26 cellular contexts compared by ENCODE assay signal in the genomic region with DNA sequence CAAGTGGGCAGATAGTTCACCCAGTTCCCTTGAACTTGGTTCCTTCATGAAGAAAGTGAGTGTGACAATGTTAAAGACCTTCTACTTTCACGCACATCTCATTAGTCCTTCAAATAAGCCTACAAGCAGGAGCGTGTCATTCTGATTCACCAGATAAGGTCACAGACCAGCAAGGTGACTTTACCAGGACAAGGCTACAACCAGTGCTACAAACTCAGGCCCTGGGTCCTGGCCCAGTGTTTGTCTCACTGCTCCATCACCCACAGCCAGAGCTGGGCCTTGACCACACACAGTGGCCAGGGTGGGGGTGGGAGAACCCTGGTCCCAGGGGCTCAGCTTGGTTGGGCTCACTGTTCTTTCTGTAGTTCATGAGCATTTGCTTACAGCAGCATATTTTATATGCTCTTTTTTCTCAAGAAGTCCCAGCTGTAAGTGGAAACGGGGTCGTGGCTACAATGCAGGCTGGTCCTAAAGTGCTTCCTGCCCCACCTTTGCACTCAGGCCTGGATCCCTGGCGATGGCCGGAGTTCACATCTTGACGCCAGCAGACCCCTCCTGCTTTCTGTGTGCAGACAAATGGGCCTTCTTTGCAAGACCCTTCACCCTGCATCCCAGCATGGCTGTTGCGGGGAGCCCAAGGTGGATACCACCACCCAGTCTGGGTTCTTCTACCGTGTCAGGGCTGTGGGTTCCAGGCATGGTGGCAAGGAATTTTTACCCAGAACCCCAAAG.
DNase-seq lines count a peak whose midpoint lies in the region; ATAC-seq and TF ChIP-seq lines count a peak whose summit lies in the region.
"Had no signal": no experiment of that assay in that cellular context is flagged by ENCODE, and none has a peak within 500 bp of the region (broad histone marks: within the 10 kb centered on the region; RNA-seq: fewer than 3 reads in every experiment).

No MANE protein-coding gene starts in this region.

- ATAC-seq in activated naive CD8-positive, alpha-beta T cell treated with anti-CD3 and anti-CD28 coated beads, Interleukin-2, amount 10 ng/mL, durations not matched to agents 7 days and 5 days (ENCODE audit: low read depth) = no peak
- ATAC-seq in GM21390 (IDR thresholded peaks at IDR 0.05; ENCODE audit: unreplicated experiment) = no peak
- no peak for ATAC-seq in GM19395 (IDR thresholded peaks at IDR 0.05; ENCODE audit: unreplicated experiment)
- no peak for ATAC-seq in HG02884 (IDR thresholded peaks at IDR 0.05; ENCODE audit: unreplicated experiment)
- ATAC-seq: activated CD4-positive, alpha-beta T cell treated with anti-CD3 and anti-CD28 coated beads for 36 hours; gastroesophageal sphincter had no signal

- H3K9me2 ChIP-seq in Karpas-422 (replicated peaks; ENCODE audit: insufficient read depth, low read length) = no peaks in the 10 kb centered on the region

- H3K4me3 Mint-ChIP-seq in activated naive CD8-positive, alpha-beta T cell treated with anti-CD3 and anti-CD28 coated beads, Interleukin-2, amount 10 ng/mL, durations not matched to agents 7 days and 5 days = no peak overlapping the region
- no peak overlapping the region for H3K4me3 Mint-ChIP-seq in activated naive CD8-positive, alpha-beta T cell treated with anti-CD3 and anti-CD28 coated beads for 36 hours
- no peak overlapping the region for H3K4me3 Mint-ChIP-seq in stimulated activated naive CD8-positive, alpha-beta T cell treated with anti-CD3 and anti-CD28 coated beads, Interleukin-15, Interleukin-2, amounts not matched to agents 100 ng/mL and 50 ng/mL, for 24 hours
- H3K4me3 Mint-ChIP-seq: activated CD4-positive, alpha-beta T cell treated with anti-CD3 and anti-CD28 coated beads for 36 hours; activated CD8-positive, alpha-beta T cell treated with anti-CD3 and anti-CD28 coated beads, Interleukin-2, amount 10 ng/mL, durations not matched to agents 7 days and 5 days; activated T-cell treated with anti-CD3 and anti-CD28 coated beads, Interleukin-2, amount 50 U/mL, for 24 hours; brain; CD4-positive, alpha-beta T cell had no signal

- no peaks in the 10 kb centered on the region for H3K27me3 ChIP-seq in Karpas-422 (ENCODE audit: low read length)
- H3K27me3 ChIP-seq: gastroesophageal sphincter had no signal

- TF ChIP-seq CTCF in epithelial cell of esophagus (IDR thresholded peaks at IDR 0.05; ENCODE audit: insufficient read depth, low read depth, low read length, missing control alignments) = no peak

- no peak overlapping the region for H2AFZ ChIP-seq in Karpas-422 (ENCODE audit: low read length)

- H3K27ac Mint-ChIP-seq in activated naive CD8-positive, alpha-beta T cell treated with anti-CD3 and anti-CD28 coated beads, Interleukin-2, amount 10 ng/mL, durations not matched to agents 7 days and 5 days = peak overlapping the region; percentile 82
- no peak overlapping the region for H3K27ac Mint-ChIP-seq in activated naive CD8-positive, alpha-beta T cell treated with anti-CD3 and anti-CD28 coated beads for 36 hours
- H3K27ac Mint-ChIP-seq in stimulated activated naive CD8-positive, alpha-beta T cell treated with anti-CD3 and anti-CD28 coated beads, Interleukin-15, Interleukin-2, amounts not matched to agents 100 ng/mL and 50 ng/mL, for 24 hours = peak overlapping the region; percentile 4
- H3K27ac Mint-ChIP-seq: activated CD4-positive, alpha-beta T cell treated with anti-CD3 and anti-CD28 coated beads for 36 hours; CD4-positive, alpha-beta T cell had no signal

- no peaks in the 10 kb centered on the region for H4K20me1 ChIP-seq in Karpas-422 (ENCODE audit: insufficient read depth, low read depth, low read length)

- no peaks in the 10 kb centered on the region for H3K9me3 Mint-ChIP-seq in activated naive CD8-positive, alpha-beta T cell treated with anti-CD3 and anti-CD28 coated beads, Interleukin-2, amount 10 ng/mL, durations not matched to agents 7 days and 5 days
- no peaks in the 10 kb centered on the region for H3K9me3 Mint-ChIP-seq in activated naive CD8-positive, alpha-beta T cell treated with anti-CD3 and anti-CD28 coated beads for 36 hours
- H3K9me3 Mint-ChIP-seq in stimulated activated naive CD8-positive, alpha-beta T cell treated with anti-CD3 and anti-CD28 coated beads, Interleukin-15, Interleukin-2, amounts not matched to agents 100 ng/mL and 50 ng/mL, for 24 hours = no peaks in the 10 kb centered on the region
- H3K9me3 Mint-ChIP-seq: activated T-cell treated with anti-CD3 and anti-CD28 coated beads, Interleukin-2, amount 50 U/mL, for 24 hours; brain; CD4-positive, alpha-beta T cell; naive thymus-derived CD4-positive, alpha-beta T cell had no signal

- H3K4me1 Mint-ChIP-seq in activated naive CD8-positive, alpha-beta T cell treated with anti-CD3 and anti-CD28 coated beads, Interleukin-2, amount 10 ng/mL, durations not matched to agents 7 days and 5 days = peaks cover 38% of the 10 kb centered on the region
- H3K4me1 Mint-ChIP-seq in activated naive CD8-positive, alpha-beta T cell treated with anti-CD3 and anti-CD28 coated beads for 36 hours = peaks cover 12% of the 10 kb centered on the region
- peaks cover 45% of the 10 kb centered on the region for H3K4me1 Mint-ChIP-seq in stimulated activated naive CD8-positive, alpha-beta T cell treated with anti-CD3 and anti-CD28 coated beads, Interleukin-15, Interleukin-2, amounts not matched to agents 100 ng/mL and 50 ng/mL, for 24 hours (ENCODE audit: low read depth)

- peaks cover under 1% of the 10 kb centered on the region; the same call in 1 of the 2 replicates for H3K79me2 ChIP-seq in Karpas-422 (ENCODE audit: low read length)

- H3K4me3 ChIP-seq in Karpas-422 (ENCODE audit: low read length) = no peak overlapping the region
- H3K4me3 ChIP-seq in epithelial cell of esophagus (ENCODE audit: low read length) = no peak overlapping the region
- H3K4me3 ChIP-seq: gastroesophageal sphincter, HAP-1 had no signal

- H3K9ac ChIP-seq in Karpas-422 (ENCODE audit: low read length) = no peak overlapping the region

- DNase-seq in activated naive CD8-positive, alpha-beta T cell treated with anti-CD3 and anti-CD28 coated beads, Interleukin-2, amount 10 ng/mL, durations not matched to agents 7 days and 5 days = no peak
- no peak for DNase-seq in activated naive CD8-positive, alpha-beta T cell treated with anti-CD3 and anti-CD28 coated beads for 36 hours
- no peak for DNase-seq in Karpas-422
- DNase-seq in epithelial cell of esophagus (ENCODE audit: low read depth) = peak; percentile 25
- DNase-seq: activated CD4-positive, alpha-beta T cell treated with anti-CD3 and anti-CD28 coated beads for 36 hours; activated naive CD4-positive, alpha-beta T cell; activated T-cell treated with anti-CD3 and anti-CD28 coated beads, Interleukin-2, amount 50 U/mL, for 24 hours; AML-193; CD4-positive, alpha-beta T cell; kidney glomerular epithelial cell; midbrain; naive thymus-derived CD4-positive, alpha-beta T cell; NCI-H1048; NCI-H1694; NCI-H446 treated with DMSO at 0.1 percent for 48 hours; NCI-H82; SIG-M5; stimulated activated CD4-positive, alpha-beta T cell treated with anti-CD3 and anti-CD28 coated beads, Interleukin-4, amount 100 ng/mL, for 4 hours had no signal

- no peaks in the 10 kb centered on the region for H3K36me3 Mint-ChIP-seq in activated naive CD8-positive, alpha-beta T cell treated with anti-CD3 and anti-CD28 coated beads, Interleukin-2, amount 10 ng/mL, durations not matched to agents 7 days and 5 days
- peaks cover 3% of the 10 kb centered on the region for H3K36me3 Mint-ChIP-seq in activated naive CD8-positive, alpha-beta T cell treated with anti-CD3 and anti-CD28 coated beads for 36 hours
- peaks cover 16% of the 10 kb centered on the region for H3K36me3 Mint-ChIP-seq in stimulated activated naive CD8-positive, alpha-beta T cell treated with anti-CD3 and anti-CD28 coated beads, Interleukin-15, Interleukin-2, amounts not matched to agents 100 ng/mL and 50 ng/mL, for 24 hours (ENCODE audit: low read depth)

- peaks cover 59% of the 10 kb centered on the region for H3K4me1 ChIP-seq in Karpas-422 (ENCODE audit: low read length)
- H3K4me1 ChIP-seq: gastroesophageal sphincter, HAP-1 had no signal

- H3K36me3 ChIP-seq in Karpas-422 (ENCODE audit: insufficient read depth, low read length) = peaks cover 9% of the 10 kb centered on the region; the same call in 1 of the 2 replicates
- H3K36me3 ChIP-seq: HAP-1 had no signal

- no peak overlapping the region for H3K4me2 ChIP-seq in Karpas-422 (ENCODE audit: low read depth, low read length, poor library complexity, severe bottlenecking)

- POLR2A ChIA-PET in activated naive CD8-positive, alpha-beta T cell treated with anti-CD3 and anti-CD28 coated beads, Interleukin-2, amount 10 ng/mL, durations not matched to agents 7 days and 5 days (lab: Charles Lee) = interaction anchor here (1.3 kb wide), 1 partner anchor 45 kb away, joined by 4 read pairs; no protein-coding TSS in a partner anchor

- H3K9me3 ChIP-seq in Karpas-422 (ENCODE audit: low read length) = no peaks in the 10 kb centered on the region
- H3K9me3 ChIP-seq: gastroesophageal sphincter, HAP-1 had no signal

- H3K27ac ChIP-seq in Karpas-422 (ENCODE audit: low read length) = peak overlapping the region; percentile 33; the same call in 1 of the 2 replicates
- H3K27ac ChIP-seq: gastroesophageal sphincter had no signal

- no peaks in the 10 kb centered on the region for H3K27me3 Mint-ChIP-seq in activated naive CD8-positive, alpha-beta T cell treated with anti-CD3 and anti-CD28 coated beads, Interleukin-2, amount 10 ng/mL, durations not matched to agents 7 days and 5 days
- H3K27me3 Mint-ChIP-seq in activated naive CD8-positive, alpha-beta T cell treated with anti-CD3 and anti-CD28 coated beads for 36 hours = no peaks in the 10 kb centered on the region
- no peaks in the 10 kb centered on the region for H3K27me3 Mint-ChIP-seq in stimulated activated naive CD8-positive, alpha-beta T cell treated with anti-CD3 and anti-CD28 coated beads, Interleukin-15, Interleukin-2, amounts not matched to agents 100 ng/mL and 50 ng/mL, for 24 hours
- H3K27me3 Mint-ChIP-seq: activated CD4-positive, alpha-beta T cell treated with anti-CD3 and anti-CD28 coated beads for 36 hours; activated T-cell treated with anti-CD3 and anti-CD28 coated beads, Interleukin-2, amount 50 U/mL, for 24 hours; brain; CD4-positive, alpha-beta T cell had no signal
